Comparison of ENCODE assay signal across 7 cellular contexts in genomic region chr22:30302810-30303138, GRCh38. TPM values are rescaled to one million over a fixed set of nuclear protein-coding genes. Genes with fewer than 3 reads are reported as not detected.
DNase-seq lines count a peak whose midpoint lies in the region; ATAC-seq, FAIRE-seq and TF ChIP-seq lines count a peak whose summit lies in the region.
"Had no signal": no experiment of that assay in that cellular context is flagged by ENCODE, and none has a peak within 500 bp of the region (broad histone marks: within the 10 kb centered on the region; RNA-seq: fewer than 3 reads in every experiment).

No MANE protein-coding gene starts in this region.

- BruUV-seq in PC-9 (replicated peaks; lab: Mats Ljungman, UMichigan), result no TSS peak

- no peaks in the 10 kb centered on the region for H3K9me3 Mint-ChIP-seq in stimulated activated memory B cell treated with anti-CD40 and anti-IgM and Interleukin-4, amounts not matched to agents 10 μg/mL and 1 μg/mL and 100 μg/mL, for 72 hours

- peaks cover 16% of the 10 kb centered on the region for H3K36me3 ChIP-seq in PC-9 (ENCODE audit: low read depth)

- no peak overlapping the region for H2AFZ ChIP-seq in PC-9

- ATAC-seq in stimulated activated memory B cell treated with anti-CD40 and anti-IgM and Interleukin-4, amounts not matched to agents 10 μg/mL and 1 μg/mL and 100 μg/mL, for 72 hours, result no peak
- ATAC-seq in HG02588 (IDR thresholded peaks at IDR 0.05; ENCODE audit: unreplicated experiment) (no peak), GM19395 (IDR thresholded peaks at IDR 0.05; ENCODE audit: unreplicated experiment) (no peak)

- H3K27ac ChIP-seq in PC-9, result peak overlapping the region; percentile 95
- peak overlapping the region; percentile 42 for H3K27ac ChIP-seq in cingulate gyrus (ENCODE audit: low read depth, low read length)

- peaks cover 91% of the 10 kb centered on the region for H3F3A ChIP-seq in PC-9 (ENCODE audit: insufficient read depth, low read depth)

- H3K27me3 ChIP-seq in PC-9 (ENCODE audit: insufficient read depth, low read depth), result no peaks in the 10 kb centered on the region

- TF ChIP-seq CTCF in PC-9 (conservative IDR thresholded peaks at IDR 0.05), result no peak

- H3K4me3 ChIP-seq in PC-9, result no peak overlapping the region; the same call in 1 of the 2 replicates

- no peaks in the 10 kb centered on the region for H3K9me2 ChIP-seq in PC-9 (ENCODE audit: insufficient read depth)

- peaks cover 97% of the 10 kb centered on the region for H3K4me1 ChIP-seq in PC-9 (replicated peaks; ENCODE audit: insufficient read depth)

- no peaks in the 10 kb centered on the region for H3K27me3 Mint-ChIP-seq in stimulated activated memory B cell treated with anti-CD40 and anti-IgM and Interleukin-4, amounts not matched to agents 10 μg/mL and 1 μg/mL and 100 μg/mL, for 72 hours

- H3K27ac Mint-ChIP-seq in stimulated activated memory B cell treated with anti-CD40 and anti-IgM and Interleukin-4, amounts not matched to agents 10 μg/mL and 1 μg/mL and 100 μg/mL, for 72 hours, result peak overlapping the region; percentile 74

- intact Hi-C loops in PC-9 (cut with micrococcal nuclease; ENCODE audit: unreplicated experiment), result loop anchor here (1.0 kb wide), 1 partner anchor 11 kb away; no protein-coding TSS in a partner anchor

- no peak for DNase-seq in PC-9
- DNase-seq in RCC 7860 (ENCODE audit: low spot score), result no peak

- peaks cover 39% of the 10 kb centered on the region for H3K36me3 Mint-ChIP-seq in stimulated activated memory B cell treated with anti-CD40 and anti-IgM and Interleukin-4, amounts not matched to agents 10 μg/mL and 1 μg/mL and 100 μg/mL, for 72 hours

- CTCF ChIA-PET in PC-9 (lab: Charles Lee), result interaction anchor here (0.8 to 1.4 kb wide), 2 partner anchors 15 to 24 kb away, joined by 3 to 8 read pairs; partner anchors contain the start of gene TBC1D10A

- H3K4me2 ChIP-seq in PC-9, result peak overlapping the region; percentile 75

- H3K4me3 Mint-ChIP-seq in stimulated activated memory B cell treated with anti-CD40 and anti-IgM and Interleukin-4, amounts not matched to agents 10 μg/mL and 1 μg/mL and 100 μg/mL, for 72 hours, result peak overlapping the region; percentile 22

- no peak for FAIRE-seq in RCC 7860 (lab: Jason Lieb, UNC)

- no peaks in the 10 kb centered on the region for H3K9me3 ChIP-seq in PC-9 (ENCODE audit: insufficient read depth, low read depth)

- peaks cover 63% of the 10 kb centered on the region for H3K79me2 ChIP-seq in PC-9 (ENCODE audit: low read depth)

- peaks cover 85% of the 10 kb centered on the region for H3K4me1 Mint-ChIP-seq in stimulated activated memory B cell treated with anti-CD40 and anti-IgM and Interleukin-4, amounts not matched to agents 10 μg/mL and 1 μg/mL and 100 μg/mL, for 72 hours

- H4K20me1 ChIP-seq in PC-9 (ENCODE audit: insufficient read depth), result no peaks in the 10 kb centered on the region

- POLR2A ChIA-PET in PC-9 (lab: Charles Lee; ENCODE audit: unreplicated experiment), result interaction anchor here (0.7 kb wide), 1 partner anchor 10 kb away, joined by 4 read pairs; no protein-coding TSS in a partner anchor

RNA-seq across cellular contexts. Expression of gene CASTOR1, which starts 13.5 kb away (rescaled TPM):
- 10.6 and 11.1 TPM in 2 replicates for total RNA-seq in PC-9 (2021)

RNA-seq across cellular contexts. Expression of gene TBC1D10A, which starts 24.0 kb away (rescaled TPM):
- total RNA-seq in PC-9 (2021), result 24.3 and 26.2 TPM in 2 replicates

RNA-seq across cellular contexts. Expression of gene OSM, which starts 36.1 kb away (rescaled TPM):
- not detected in 2 replicates for total RNA-seq in PC-9 (2021)
- total RNA-seq: glomerular endothelial cell had no signal

RNA-seq across cellular contexts. Expression of gene SF3A1, which starts 53.9 kb away (rescaled TPM):
- 189 and 207 TPM in 2 replicates for total RNA-seq in PC-9 (2021)

RNA-seq across cellular contexts. Expression of gene CCDC157, which starts 54.0 kb away (rescaled TPM):
- 6.2 and 6.8 TPM in 2 replicates for total RNA-seq in PC-9 (2021)
